In genomic region chr9:76905984-76906861, GRCh38 we compare ENCODE assay signal across 8 cellular contexts. TPM values are rescaled to one million over a fixed set of nuclear protein-coding genes. Genes with fewer than 3 reads are reported as not detected.
A peak's percentile ranks its signal among the peaks of the same experiment; 100 is the strongest.
DNase-seq lines count a peak whose midpoint lies in the region; ATAC-seq and TF ChIP-seq lines count a peak whose summit lies in the region.

Gene PRUNE2 (minus strand): TSS chr9:76906114. CDS start chr9:76905963, 151 bp downstream.

- POLR2A ChIA-PET in CD8-positive, alpha-beta T cell (lab: Charles Lee): no interaction called here

- H3K4me1 ChIP-seq in CD8-positive, alpha-beta T cell (ENCODE audit: insufficient read depth, low read length): no peaks in the 10 kb centered on the region

- H3K4me1 Mint-ChIP-seq in CD8-positive, alpha-beta T cell (ENCODE audit: low read depth): peaks cover 6% of the 10 kb centered on the region

- no peaks in the 10 kb centered on the region for H3K9me3 Mint-ChIP-seq in CD8-positive, alpha-beta T cell

- intact Hi-C loops in CD8-positive, alpha-beta T cell (cut with DNase I, micrococcal nuclease): no loop called here

- peaks cover 34% of the 10 kb centered on the region for H3K27me3 Mint-ChIP-seq in CD8-positive, alpha-beta T cell (ENCODE audit: low read depth)

- no peaks in the 10 kb centered on the region for H3K36me3 ChIP-seq in CD8-positive, alpha-beta T cell (ENCODE audit: insufficient read depth, low read length)

- no peak for TF ChIP-seq CTCF in GM10266 (IDR thresholded peaks at IDR 0.05; ENCODE audit: control insufficient read depth, insufficient read depth, low read depth, missing control alignments)
- TF ChIP-seq CTCF in CD8-positive, alpha-beta T cell (IDR thresholded peaks at IDR 0.05): no peak

- H3K4me3 ChIP-seq in Jurkat, Clone E6-1 (ENCODE audit: low read length): no peak within 1 kb of the TSS
- H3K4me3 ChIP-seq in CD8-positive, alpha-beta T cell (ENCODE audit: low read depth, low read length): no peak within 1 kb of the TSS

- H3K27ac ChIP-seq in substantia nigra (ENCODE audit: low read depth, low read length, poor library complexity, severe bottlenecking): peak within 1 kb of the TSS; percentile 90
- H3K27ac ChIP-seq in CD8-positive, alpha-beta T cell (ENCODE audit: low read depth, low read length): no peak within 1 kb of the TSS

- peak; percentile 32 for DNase-seq in GM10266 (ENCODE audit: extremely low spot score)
- DNase-seq in Jurkat, Clone E6-1 (ENCODE audit: low read depth, low spot score): peak; percentile 9
- DNase-seq in SK-MEL-5 (ENCODE audit: low read depth, low spot score): peak; percentile 87
- DNase-seq in epidermal melanocyte (ENCODE audit: insufficient read length, low spot score): peak; percentile 78
- peak; percentile 64 for DNase-seq in medulla oblongata (ENCODE audit: extremely low spot score)
- peak in 43 of 49 donors; percentile 22 to 87 (median 58) for DNase-seq in substantia nigra (lab: John Stamatoyannopoulos, UW)
- no peak for DNase-seq in CD8-positive, alpha-beta T cell

- no peaks in the 10 kb centered on the region for H3K9me3 ChIP-seq in CD8-positive, alpha-beta T cell (ENCODE audit: low read length)

- no peak within 1 kb of the TSS for H3K27ac Mint-ChIP-seq in CD8-positive, alpha-beta T cell

- H3K4me3 Mint-ChIP-seq in CD8-positive, alpha-beta T cell: no peak within 1 kb of the TSS

- ATAC-seq in CD8-positive, alpha-beta T cell: no peak
- no peak for ATAC-seq in GM21825 (IDR thresholded peaks at IDR 0.05; ENCODE audit: unreplicated experiment)

- in situ Hi-C loops in SK-MEL-5 (cut with HindIII; ENCODE audit: low pct_unique_long_range_greater_than_20kb, low sequenced_read_pairs): no loop called here

- peaks cover 5% of the 10 kb centered on the region for H3K27me3 ChIP-seq in CD8-positive, alpha-beta T cell (ENCODE audit: insufficient read depth, low read length)

- H3K36me3 Mint-ChIP-seq in CD8-positive, alpha-beta T cell: no peaks in the 10 kb centered on the region

- CTCF ChIA-PET in CD8-positive, alpha-beta T cell (lab: Charles Lee): no interaction called here

RNA-seq across cellular contexts. Expression of gene PRUNE2, which starts in this region (rescaled TPM):
- not detected for polyA plus RNA-seq in Jurkat, Clone E6-1 (2012; ENCODE audit: insufficient read depth, insufficient read length)
- total RNA-seq in SK-MEL-5 (2014; rRNA removed; shearing (Covaris generic)): 90.9 and 98.6 TPM in 2 replicates
- 51.0 and 75.0 TPM in 2 replicates for polyA plus RNA-seq in SK-MEL-5 (2015; cell fraction: cytosol; rRNA removed)
- 87.6 and 88.3 TPM in 2 replicates for polyA plus RNA-seq in SK-MEL-5 (2015; cell fraction: nucleus; rRNA removed)
- total RNA-seq in CD8-positive, alpha-beta T cell: not detected

Comparison
In these comparisons a context has a peak if more than half of its experiments do, and no peak if none do; other contexts are left out.
1. RNA of gene PRUNE2 (total RNA-seq): 90.9 to 98.6 TPM in SK-MEL-5; not detected in CD8-positive, alpha-beta T cell; every median in the first group is over 10 times any median in the second.
2. DNase-seq: peak in GM10266 (single experiment), Jurkat, Clone E6-1 (single experiment), SK-MEL-5 (single experiment), epidermal melanocyte (single experiment), medulla oblongata (single experiment) and substantia nigra (43 of 49); none in CD8-positive, alpha-beta T cell (0 of 7).